34 cellular contexts compared by ENCODE assay signal in the genomic region with DNA sequence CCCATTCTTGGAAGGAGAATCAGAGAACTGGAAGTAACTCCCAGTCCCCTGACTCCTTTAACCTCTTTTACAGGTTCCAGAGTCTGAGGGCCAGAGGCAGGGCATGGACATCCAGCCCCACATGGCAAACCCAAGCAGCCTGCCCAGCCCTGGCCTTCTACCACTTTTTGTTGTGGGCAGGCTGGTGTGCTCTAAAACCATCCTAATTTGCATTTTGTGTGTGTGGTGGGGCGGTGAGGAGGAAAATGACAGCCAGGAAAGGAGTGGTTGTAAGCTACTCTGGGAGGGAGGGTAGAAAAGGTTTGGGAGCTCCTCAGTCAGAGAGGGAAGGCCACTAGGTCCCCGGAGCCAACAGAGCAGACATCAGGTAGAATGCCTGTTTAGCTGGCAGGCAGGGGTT.
"Had no signal": no experiment of that assay in that cellular context is flagged by ENCODE, and none has a peak within 500 bp of the region (broad histone marks: within the 10 kb centered on the region; RNA-seq: fewer than 3 reads in every experiment).

No MANE protein-coding gene starts in this region.

- H3K9me3 ChIP-seq: colonic mucosa, Peyer's patch had no signal

- DNase-seq: activated B cell treated with CpG ODN at 0.5 μM for 24 hours; activated CD4-positive, alpha-beta memory T cell treated with anti-CD3 and anti-CD28 coated beads for 36 hours; activated CD4-positive, alpha-beta T cell treated with anti-CD3 and anti-CD28 coated beads for 4 hours; activated CD4-positive, alpha-beta T cell treated with anti-CD3 and anti-CD28 coated beads, Interleukin-2, amount 50 U/mL, for 1 hour; activated CD4-positive, CD25-positive, alpha-beta regulatory T cell treated with anti-CD3 and anti-CD28 coated beads, Interleukin-2, amount 50 U/mL, for 72 hours; activated CD8-positive, alpha-beta memory T cell treated with anti-CD3 and anti-CD28 coated beads, Interleukin-2, amount 50 U/mL, for 4 hours; activated naive CD4-positive, alpha-beta T cell treated with anti-CD3 and anti-CD28 coated beads, Interleukin-2, amount 10 ng/mL, durations not matched to agents 7 days and 5 days; activated naive CD8-positive, alpha-beta T cell treated with anti-CD3 and anti-CD28 coated beads, Interleukin-2, amount 50 U/mL, for 24 hours; activated T-cell treated with anti-CD3 and anti-CD28 coated beads for 4 hours; activated T-cell treated with anti-CD3 and anti-CD28 coated beads, Interleukin-2, amount 50 U/mL, for 4 hours; anterior cingulate cortex; brain microvascular endothelial cell; colonic mucosa; NCI-H1048; NCI-H1436 treated with DMSO at 0.1 percent for 48 hours; NCI-H1694 treated with DMSO at 0.1 percent for 48 hours; NCI-H2029; NCI-H345; NCI-H69; NCI-H82; NK-92 treated with Interleukin-12 subunit alpha and Interleukin-12 subunit beta, amount 100 ng/mL, for 24 hours; PC-3; Peyer's patch; RPMI8226; SIG-M5; T-helper 1 cell; T-helper 2 cell; T-helper 9 cell had no signal

- H3K36me3 ChIP-seq: brain microvascular endothelial cell, cardiac muscle cell, colonic mucosa, Peyer's patch had no signal

- H3K27ac ChIP-seq: brain microvascular endothelial cell, cardiac muscle cell, colonic mucosa, Peyer's patch, VCaP had no signal

- H3K4me1 ChIP-seq: colonic mucosa, Peyer's patch had no signal

- H3K4me3 Mint-ChIP-seq: activated B cell treated with CpG ODN at 0.5 μM for 24 hours; activated CD4-positive, alpha-beta memory T cell treated with anti-CD3 and anti-CD28 coated beads for 36 hours; activated naive CD4-positive, alpha-beta T cell treated with anti-CD3 and anti-CD28 coated beads, Interleukin-2, amount 10 ng/mL, durations not matched to agents 7 days and 5 days; activated naive CD8-positive, alpha-beta T cell; activated naive CD8-positive, alpha-beta T cell treated with anti-CD3 and anti-CD28 coated beads, Interleukin-2, amount 50 U/mL, for 24 hours; activated T-cell treated with anti-CD3 and anti-CD28 coated beads, Interleukin-2, amount 50 U/mL, for 4 hours; activated T-helper 1 cell treated with anti-CD3 and anti-CD28 coated beads, Interleukin-12 subunit alpha, Interleukin-12 subunit beta, Interleukin-2, Interleukin-4 antibody, amounts not matched to agents 30 ng/mL and 10 ng/mL and 1 ng/mL, durations not matched to agents 14 hours and 24 hours and 36 hours; central memory CD8-positive, alpha-beta T cell had no signal

- H3K27me3 ChIP-seq: cardiac muscle cell, colonic mucosa, Peyer's patch had no signal

- H3K9me3 Mint-ChIP-seq: activated CD4-positive, alpha-beta memory T cell treated with anti-CD3 and anti-CD28 coated beads for 36 hours; activated naive CD4-positive, alpha-beta T cell treated with anti-CD3 and anti-CD28 coated beads, Interleukin-2, amount 10 ng/mL, durations not matched to agents 7 days and 5 days; activated naive CD8-positive, alpha-beta T cell treated with anti-CD3 and anti-CD28 coated beads, Interleukin-2, amount 50 U/mL, for 24 hours; activated T-cell treated with anti-CD3 and anti-CD28 coated beads, Interleukin-2, amount 50 U/mL, for 4 hours; activated T-helper 1 cell treated with anti-CD3 and anti-CD28 coated beads, Interleukin-12 subunit alpha, Interleukin-12 subunit beta, Interleukin-2, Interleukin-4 antibody, amounts not matched to agents 30 ng/mL and 10 ng/mL and 1 ng/mL, durations not matched to agents 14 hours and 24 hours and 36 hours; central memory CD8-positive, alpha-beta T cell had no signal

- H3K36me3 Mint-ChIP-seq: activated CD4-positive, alpha-beta memory T cell treated with anti-CD3 and anti-CD28 coated beads for 36 hours; activated naive CD4-positive, alpha-beta T cell treated with anti-CD3 and anti-CD28 coated beads, Interleukin-2, amount 10 ng/mL, durations not matched to agents 7 days and 5 days; activated naive CD8-positive, alpha-beta T cell had no signal

- H3K4me1 Mint-ChIP-seq: activated naive CD4-positive, alpha-beta T cell treated with anti-CD3 and anti-CD28 coated beads, Interleukin-2, amount 10 ng/mL, durations not matched to agents 7 days and 5 days; activated naive CD8-positive, alpha-beta T cell treated with anti-CD3 and anti-CD28 coated beads, Interleukin-2, amount 50 U/mL, for 24 hours had no signal

- ATAC-seq: activated naive CD8-positive, alpha-beta T cell treated with anti-CD3 and anti-CD28 coated beads, Interleukin-2, amount 50 U/mL, for 24 hours; activated T-cell treated with anti-CD3 and anti-CD28 coated beads, Interleukin-2, amount 50 U/mL, for 4 hours; PC-3; SK-N-SH treated with all-trans-retinoic acid at 6 μM for 48 hours had no signal

- H3K27ac Mint-ChIP-seq: activated B cell treated with CpG ODN at 0.5 μM for 24 hours; activated CD4-positive, alpha-beta memory T cell treated with anti-CD3 and anti-CD28 coated beads for 36 hours; activated naive CD4-positive, alpha-beta T cell treated with anti-CD3 and anti-CD28 coated beads, Interleukin-2, amount 10 ng/mL, durations not matched to agents 7 days and 5 days; activated naive CD8-positive, alpha-beta T cell; activated naive CD8-positive, alpha-beta T cell treated with anti-CD3 and anti-CD28 coated beads, Interleukin-2, amount 50 U/mL, for 24 hours; activated T-helper 1 cell treated with anti-CD3 and anti-CD28 coated beads, Interleukin-12 subunit alpha, Interleukin-12 subunit beta, Interleukin-2, Interleukin-4 antibody, amounts not matched to agents 30 ng/mL and 10 ng/mL and 1 ng/mL, durations not matched to agents 14 hours and 24 hours and 36 hours had no signal

- H3K4me3 ChIP-seq: cardiac muscle cell, colonic mucosa, Peyer's patch had no signal
